ENCODE assay signal across 1 cellular context in genomic region chr13:96958286-96958891, GRCh38.
TF ChIP-seq lines count a peak whose summit lies in the region.

No MANE protein-coding gene starts in this region.

TF ChIP-seq in IMR-90, 13 proteins besides CTCF, POLR2A, EP300 and RAD21 (continued from another document):
- no peak for TF ChIP-seq USF2 (IDR thresholded peaks at IDR 0.05; ENCODE audit: low read depth, low read length)
